Comparison of ENCODE assay signal across 24 cellular contexts in the genomic region with DNA sequence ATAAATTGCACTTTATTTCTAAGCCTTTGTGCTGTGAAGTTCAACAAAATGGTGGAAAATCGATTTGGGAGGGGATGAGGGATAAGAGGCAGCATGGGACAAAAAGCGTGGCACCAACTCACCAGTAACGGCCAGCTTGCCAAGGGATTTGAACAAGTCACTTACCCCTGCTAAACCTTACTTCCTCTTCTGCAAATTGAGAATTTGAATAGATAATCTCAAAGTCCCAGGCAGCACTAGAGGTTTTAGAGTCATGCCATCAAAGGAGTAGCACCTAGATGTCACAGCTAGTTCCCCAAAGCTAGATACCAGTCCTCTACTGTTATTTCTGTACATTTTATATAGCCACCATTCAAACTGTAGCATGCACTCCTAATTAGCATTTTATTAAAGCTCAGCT.
"Had no signal": no experiment of that assay in that cellular context is flagged by ENCODE, and none has a peak within 500 bp of the region (broad histone marks: within the 10 kb centered on the region; RNA-seq: fewer than 3 reads in every experiment).

No MANE protein-coding gene starts in this region.

- H3K4me3 ChIP-seq: colonic mucosa, dorsolateral prefrontal cortex, left lung, lung, neural progenitor cell, stomach, suprapubic skin, tibial nerve had no signal

- DNase-seq: activated CD4-positive, alpha-beta memory T cell treated with anti-CD3 and anti-CD28 coated beads, Interleukin-2, amount 10 ng/mL, durations not matched to agents 7 days and 5 days; activated CD4-positive, alpha-beta T cell treated with anti-CD3 and anti-CD28 coated beads, Interleukin-2, amount 10 ng/mL, durations not matched to agents 24 days and 14 days; activated effector memory CD4-positive, alpha-beta T cell treated with anti-CD3 and anti-CD28 coated beads, Interleukin-2, amount 50 U/mL, for 16 hours; activated naive CD4-positive, alpha-beta T cell treated with anti-CD3 and anti-CD28 coated beads, Interleukin-2, amount 10 ng/mL, durations not matched to agents 7 days and 5 days; activated T-cell treated with anti-CD3 and anti-CD28 coated beads for 4 hours; amygdala; colonic mucosa; dorsolateral prefrontal cortex; effector memory CD8-positive, alpha-beta T cell; foreskin melanocyte; hippocampal formation; kidney glomerular epithelial cell; left lung; naive thymus-derived CD8-positive, alpha-beta T cell; small intestine; stimulated activated CD4-positive, alpha-beta T cell treated with anti-CD3 and anti-CD28 coated beads, Interleukin-2, amount 100 ng/mL, for 24 hours; stomach had no signal

- H3K36me3 Mint-ChIP-seq: activated naive CD4-positive, alpha-beta T cell treated with anti-CD3 and anti-CD28 coated beads, Interleukin-2, amount 10 ng/mL, durations not matched to agents 7 days and 5 days; naive thymus-derived CD8-positive, alpha-beta T cell; neural progenitor cell; stimulated activated effector memory CD8-positive, alpha-beta T cell treated with anti-CD3 and anti-CD28 coated beads, Interleukin-12 subunit alpha, Interleukin-12 subunit beta, amount 100 ng/mL, for 72 hours had no signal

- H3K9me3 Mint-ChIP-seq: activated CD4-positive, alpha-beta memory T cell treated with anti-CD3 and anti-CD28 coated beads, Interleukin-2, amount 10 ng/mL, durations not matched to agents 7 days and 5 days; activated CD4-positive, alpha-beta T cell treated with anti-CD3 and anti-CD28 coated beads, Interleukin-2, amount 10 ng/mL, durations not matched to agents 24 days and 14 days; activated naive CD4-positive, alpha-beta T cell treated with anti-CD3 and anti-CD28 coated beads, Interleukin-2, amount 10 ng/mL, durations not matched to agents 7 days and 5 days; effector memory CD8-positive, alpha-beta T cell; naive thymus-derived CD8-positive, alpha-beta T cell; neural progenitor cell; stimulated activated effector memory CD8-positive, alpha-beta T cell treated with anti-CD3 and anti-CD28 coated beads, Interleukin-12 subunit alpha, Interleukin-12 subunit beta, amount 100 ng/mL, for 72 hours had no signal

- H3K4me1 ChIP-seq: colonic mucosa, left lung, stomach, suprapubic skin, tibial nerve had no signal

- H2AFZ ChIP-seq: neural progenitor cell had no signal

- H3K27me3 ChIP-seq: colonic mucosa, dorsolateral prefrontal cortex, left lung, neural progenitor cell, stomach, suprapubic skin, tibial nerve had no signal

- H3K27me3 Mint-ChIP-seq: activated CD4-positive, alpha-beta memory T cell treated with anti-CD3 and anti-CD28 coated beads, Interleukin-2, amount 10 ng/mL, durations not matched to agents 7 days and 5 days; activated CD4-positive, alpha-beta T cell treated with anti-CD3 and anti-CD28 coated beads, Interleukin-2, amount 10 ng/mL, durations not matched to agents 24 days and 14 days; activated naive CD4-positive, alpha-beta T cell treated with anti-CD3 and anti-CD28 coated beads, Interleukin-2, amount 10 ng/mL, durations not matched to agents 7 days and 5 days; effector memory CD8-positive, alpha-beta T cell; naive thymus-derived CD8-positive, alpha-beta T cell had no signal

- H3K27ac Mint-ChIP-seq: activated CD4-positive, alpha-beta memory T cell treated with anti-CD3 and anti-CD28 coated beads, Interleukin-2, amount 10 ng/mL, durations not matched to agents 7 days and 5 days; activated CD4-positive, alpha-beta T cell treated with anti-CD3 and anti-CD28 coated beads, Interleukin-2, amount 10 ng/mL, durations not matched to agents 24 days and 14 days; activated naive CD4-positive, alpha-beta T cell treated with anti-CD3 and anti-CD28 coated beads, Interleukin-2, amount 10 ng/mL, durations not matched to agents 7 days and 5 days; effector memory CD8-positive, alpha-beta T cell; naive thymus-derived CD8-positive, alpha-beta T cell; neural progenitor cell; stimulated activated effector memory CD8-positive, alpha-beta T cell treated with anti-CD3 and anti-CD28 coated beads, Interleukin-12 subunit alpha, Interleukin-12 subunit beta, amount 100 ng/mL, for 72 hours had no signal

- H3K4me1 Mint-ChIP-seq: activated CD4-positive, alpha-beta memory T cell treated with anti-CD3 and anti-CD28 coated beads, Interleukin-2, amount 10 ng/mL, durations not matched to agents 7 days and 5 days; activated CD4-positive, alpha-beta T cell treated with anti-CD3 and anti-CD28 coated beads, Interleukin-2, amount 10 ng/mL, durations not matched to agents 24 days and 14 days; activated naive CD4-positive, alpha-beta T cell treated with anti-CD3 and anti-CD28 coated beads, Interleukin-2, amount 10 ng/mL, durations not matched to agents 7 days and 5 days; naive thymus-derived CD8-positive, alpha-beta T cell; neural progenitor cell; stimulated activated effector memory CD8-positive, alpha-beta T cell treated with anti-CD3 and anti-CD28 coated beads, Interleukin-12 subunit alpha, Interleukin-12 subunit beta, amount 100 ng/mL, for 72 hours had no signal

- H3K27ac ChIP-seq: colonic mucosa, dorsolateral prefrontal cortex, left lung, neural progenitor cell, stomach, suprapubic skin, tibial nerve had no signal

- H3K9me3 ChIP-seq: colonic mucosa, left lung, stomach, suprapubic skin, tibial nerve had no signal

- H3K36me3 ChIP-seq: colonic mucosa, left lung, neural progenitor cell, stomach, suprapubic skin, tibial nerve had no signal

- H3K4me2 ChIP-seq: neural progenitor cell had no signal

- H3K9ac ChIP-seq: neural progenitor cell had no signal

- ATAC-seq: effector memory CD8-positive, alpha-beta T cell; esophagus mucosa; left lung; naive thymus-derived CD8-positive, alpha-beta T cell; sciatic nerve; stimulated activated effector memory CD8-positive, alpha-beta T cell treated with anti-CD3 and anti-CD28 coated beads, Interleukin-12 subunit alpha, Interleukin-12 subunit beta, amount 100 ng/mL, for 72 hours had no signal

- H3K4me3 Mint-ChIP-seq: activated CD4-positive, alpha-beta memory T cell treated with anti-CD3 and anti-CD28 coated beads, Interleukin-2, amount 10 ng/mL, durations not matched to agents 7 days and 5 days; activated CD4-positive, alpha-beta T cell treated with anti-CD3 and anti-CD28 coated beads, Interleukin-2, amount 10 ng/mL, durations not matched to agents 24 days and 14 days; activated naive CD4-positive, alpha-beta T cell treated with anti-CD3 and anti-CD28 coated beads, Interleukin-2, amount 10 ng/mL, durations not matched to agents 7 days and 5 days; effector memory CD8-positive, alpha-beta T cell; naive thymus-derived CD8-positive, alpha-beta T cell; neural progenitor cell; stimulated activated effector memory CD8-positive, alpha-beta T cell treated with anti-CD3 and anti-CD28 coated beads, Interleukin-12 subunit alpha, Interleukin-12 subunit beta, amount 100 ng/mL, for 72 hours had no signal
